In genomic region chr13:31927219-31927653, GRCh38 we compare ENCODE assay signal across 14 cellular contexts.
DNase-seq lines count a peak whose midpoint lies in the region; ATAC-seq, FAIRE-seq and TF ChIP-seq lines count a peak whose summit lies in the region.
"Had no signal": no experiment of that assay in that cellular context is flagged by ENCODE, and none has a peak within 500 bp of the region (broad histone marks: within the 10 kb centered on the region; RNA-seq: fewer than 3 reads in every experiment).

No MANE protein-coding gene starts in this region.

- no peak for ATAC-seq in A549
- ATAC-seq: activated CD8-positive, alpha-beta T cell treated with anti-CD3 and anti-CD28 coated beads, Interleukin-2, amount 10 ng/mL, durations not matched to agents 7 days and 5 days; stimulated activated memory B cell treated with anti-CD40 and anti-IgM and Interleukin-4, amounts not matched to agents 10 μg/mL and 1 μg/mL and 100 μg/mL, for 72 hours had no signal

- intact Hi-C loops in activated naive CD4-positive, alpha-beta T cell treated with anti-CD3 and anti-CD28 coated beads for 36 hours (cut with micrococcal nuclease) = no loop called here

- TF ChIP-seq RAD21 in A549 (conservative IDR thresholded peaks at IDR 0.05 in 1 of 2, IDR thresholded peaks at IDR 0.05 in 1 of 2) (no peak), liver (IDR thresholded peaks at IDR 0.05) (peak; percentile 6 to 17)

- H3K27me3 ChIP-seq in liver (ENCODE audit: control insufficient read depth in 4 of 4, insufficient read depth in 4 of 4, low read length in 3 of 4) = no peaks in the 10 kb centered on the region

- H3K9ac ChIP-seq in liver (ENCODE audit: low read depth in 1 of 2, low read length in 2 of 2) = peak overlapping the region; percentile 60 to 62

- H3K27me3 Mint-ChIP-seq in activated naive CD4-positive, alpha-beta T cell treated with anti-CD3 and anti-CD28 coated beads for 36 hours (ENCODE audit: low read depth) = no peaks in the 10 kb centered on the region
- peaks cover 2% of the 10 kb centered on the region for H3K27me3 Mint-ChIP-seq in T-helper 2 cell treated with Interferon-gamma antibody and Interleukin-4, amounts not matched to agents 5 μg/mL and 100 μg/mL, for 36 hours (ENCODE audit: low read depth)
- H3K27me3 Mint-ChIP-seq: stimulated activated memory B cell treated with anti-CD40 and anti-IgM and Interleukin-4, amounts not matched to agents 10 μg/mL and 1 μg/mL and 100 μg/mL, for 72 hours had no signal

- POLR2A ChIA-PET in A549 (lab: Yijun Ruan, JAX) = no interaction called here

- H3K27ac ChIP-seq in A549 (no peak overlapping the region), liver (ENCODE audit: low read depth in 1 of 2, low read length in 2 of 2) (peak overlapping the region; percentile 68 to 77)

- FAIRE-seq in A549 (lab: Jason Lieb, UNC) (no peak), HTR-8/SVneo (lab: Jason Lieb, UNC) (no peak)
- FAIRE-seq: colon, urothelium cell line had no signal

- no peaks in the 10 kb centered on the region for H3K36me3 ChIP-seq in liver (ENCODE audit: control insufficient read depth in 4 of 4, insufficient read depth in 3 of 4, low read depth in 1 of 4, low read length in 3 of 4)

- no peaks in the 10 kb centered on the region for H3K9me3 Mint-ChIP-seq in activated naive CD4-positive, alpha-beta T cell treated with anti-CD3 and anti-CD28 coated beads for 36 hours
- H3K9me3 Mint-ChIP-seq in T-helper 2 cell treated with Interferon-gamma antibody and Interleukin-4, amounts not matched to agents 5 μg/mL and 100 μg/mL, for 36 hours = no peaks in the 10 kb centered on the region
- H3K9me3 Mint-ChIP-seq: stimulated activated memory B cell treated with anti-CD40 and anti-IgM and Interleukin-4, amounts not matched to agents 10 μg/mL and 1 μg/mL and 100 μg/mL, for 72 hours had no signal

- H3K27ac Mint-ChIP-seq in activated naive CD4-positive, alpha-beta T cell treated with anti-CD3 and anti-CD28 coated beads for 36 hours = no peak overlapping the region
- no peak overlapping the region for H3K27ac Mint-ChIP-seq in T-helper 2 cell treated with Interferon-gamma antibody and Interleukin-4, amounts not matched to agents 5 μg/mL and 100 μg/mL, for 36 hours
- H3K27ac Mint-ChIP-seq: activated CD8-positive, alpha-beta T cell treated with anti-CD3 and anti-CD28 coated beads, Interleukin-2, amount 10 ng/mL, durations not matched to agents 7 days and 5 days; stimulated activated memory B cell treated with anti-CD40 and anti-IgM and Interleukin-4, amounts not matched to agents 10 μg/mL and 1 μg/mL and 100 μg/mL, for 72 hours had no signal

- WGBS in A549 (ENCODE audit: missing lambda C conversion rate) = 34% methylated on average over 5 of the region's 5 CpGs
- 29% methylated on average over 5 of the region's 5 CpGs for WGBS in liver

- H3K4me1 ChIP-seq in A549 (peaks cover 23% of the 10 kb centered on the region; the same call in 2 of the 3 replicates), liver (ENCODE audit: control insufficient read depth in 4 of 4, insufficient read depth in 4 of 4, low read length in 3 of 4) (peaks cover 3 to 45% (median 28%) of the 10 kb centered on the region in 4 donors)

- CTCF ChIA-PET in A549 (lab: Yijun Ruan, JAX) = no interaction called here
- CTCF ChIA-PET in activated naive CD4-positive, alpha-beta T cell treated with anti-CD3 and anti-CD28 coated beads for 36 hours (lab: Charles Lee) = interaction anchor here (1.1 to 1.5 kb wide), 2 partner anchors 17 to 20 kb away, joined by 3 read pairs; no protein-coding TSS in a partner anchor

- H3K36me3 Mint-ChIP-seq in activated naive CD4-positive, alpha-beta T cell treated with anti-CD3 and anti-CD28 coated beads for 36 hours (ENCODE audit: low read depth) = no peaks in the 10 kb centered on the region
- H3K36me3 Mint-ChIP-seq in T-helper 2 cell treated with Interferon-gamma antibody and Interleukin-4, amounts not matched to agents 5 μg/mL and 100 μg/mL, for 36 hours (ENCODE audit: low read depth) = peaks cover 6% of the 10 kb centered on the region
- H3K36me3 Mint-ChIP-seq: stimulated activated memory B cell treated with anti-CD40 and anti-IgM and Interleukin-4, amounts not matched to agents 10 μg/mL and 1 μg/mL and 100 μg/mL, for 72 hours had no signal

- no peak for TF ChIP-seq CTCF in A549 (IDR thresholded peaks at IDR 0.05)
- TF ChIP-seq CTCF in LNCaP clone FGC (IDR thresholded peaks at IDR 0.05; ENCODE audit: control insufficient read depth, extremely low read depth, insufficient read depth) = no peak
- TF ChIP-seq CTCF in liver (IDR thresholded peaks at IDR 0.05; ENCODE audit: low read depth, low read length, missing input control) = no peak

- no peak for TF ChIP-seq POLR2A in A549 (IDR thresholded peaks at IDR 0.05; ENCODE audit: low read length)

- no peaks in the 10 kb centered on the region for H3K4me1 Mint-ChIP-seq in activated naive CD4-positive, alpha-beta T cell treated with anti-CD3 and anti-CD28 coated beads for 36 hours (ENCODE audit: low read depth)
- H3K4me1 Mint-ChIP-seq in T-helper 2 cell treated with Interferon-gamma antibody and Interleukin-4, amounts not matched to agents 5 μg/mL and 100 μg/mL, for 36 hours (ENCODE audit: low read depth) = peaks cover 22% of the 10 kb centered on the region
- H3K4me1 Mint-ChIP-seq: stimulated activated memory B cell treated with anti-CD40 and anti-IgM and Interleukin-4, amounts not matched to agents 10 μg/mL and 1 μg/mL and 100 μg/mL, for 72 hours had no signal

- no peak for DNase-seq in A549 (ENCODE audit: low read depth in 1 of 2, low spot score in 1 of 2)
- peak; percentile 50 for DNase-seq in LNCaP clone FGC (ENCODE audit: low read depth)
- DNase-seq in SHP77 (lab: John Stamatoyannopoulos, UW) = peak; percentile 52 to 77
- no peak for DNase-seq in NCI-H2081 (lab: John Stamatoyannopoulos, UW)
- no peak for DNase-seq in HTR-8/SVneo (ENCODE audit: insufficient read length, low spot score)
- DNase-seq in activated naive CD4-positive, alpha-beta T cell treated with anti-CD3 and anti-CD28 coated beads for 36 hours = no peak
- DNase-seq in T-helper 2 cell treated with Interferon-gamma antibody and Interleukin-4, amounts not matched to agents 5 μg/mL and 100 μg/mL, for 36 hours (ENCODE audit: low spot score) = no peak
- DNase-seq: activated CD8-positive, alpha-beta T cell treated with anti-CD3 and anti-CD28 coated beads, Interleukin-2, amount 10 ng/mL, durations not matched to agents 7 days and 5 days; amygdala; DMS 273 treated with DMSO at 0.1 percent for 48 hours had no signal

- no peaks in the 10 kb centered on the region for H3K9me3 ChIP-seq in A549
- no peaks in the 10 kb centered on the region for H3K9me3 ChIP-seq in liver (ENCODE audit: control insufficient read depth in 4 of 4, low read length in 3 of 4)

- peak overlapping the region; percentile 12; the same call in 1 of the 3 replicates for H3K4me2 ChIP-seq in A549

- no peak overlapping the region for H3K4me3 ChIP-seq in A549
- H3K4me3 ChIP-seq in LNCaP clone FGC (ENCODE audit: low read depth, low read length) = peak overlapping the region; percentile 24
- peak overlapping the region in 2 of 3 donors; percentile 9 to 11 for H3K4me3 ChIP-seq in liver (ENCODE audit: low read depth in 1 of 3, low read length in 3 of 3)

- TF ChIP-seq EP300 in A549 (IDR thresholded peaks at IDR 0.05) = no peak

- H3K4me3 Mint-ChIP-seq in activated naive CD4-positive, alpha-beta T cell treated with anti-CD3 and anti-CD28 coated beads for 36 hours = no peak overlapping the region
- no peak overlapping the region for H3K4me3 Mint-ChIP-seq in T-helper 2 cell treated with Interferon-gamma antibody and Interleukin-4, amounts not matched to agents 5 μg/mL and 100 μg/mL, for 36 hours
- H3K4me3 Mint-ChIP-seq: activated CD8-positive, alpha-beta T cell treated with anti-CD3 and anti-CD28 coated beads, Interleukin-2, amount 10 ng/mL, durations not matched to agents 7 days and 5 days; stimulated activated memory B cell treated with anti-CD40 and anti-IgM and Interleukin-4, amounts not matched to agents 10 μg/mL and 1 μg/mL and 100 μg/mL, for 72 hours had no signal

TF ChIP-seq in A549, 52 proteins besides CTCF, POLR2A, EP300 and RAD21 (continues in another document):
- TF ChIP-seq JUNB (IDR thresholded peaks at IDR 0.05) (no peak), PHF8 (IDR thresholded peaks at IDR 0.05; ENCODE audit: borderline replicate concordance, low read depth) (no peak), NFE2L2 (conservative IDR thresholded peaks at IDR 0.05; ENCODE audit: low read length) (no peak), MYC (IDR thresholded peaks at IDR 0.05; ENCODE audit: borderline replicate concordance, low read length) (no peak), FOSB (CRISPR knock-in tag; IDR thresholded peaks at IDR 0.05) (no peak), BHLHE40 (IDR thresholded peaks at IDR 0.05; ENCODE audit: low read depth, low read length) (no peak), ZFP36 (IDR thresholded peaks at IDR 0.05; ENCODE audit: borderline replicate concordance, partially characterized antibody) (no peak), ZNF302 (CRISPR knock-in tag; IDR thresholded peaks at IDR 0.05) (no peak), SREBF2 (IDR thresholded peaks at IDR 0.05) (no peak)

TF ChIP-seq in liver, 16 proteins besides CTCF, POLR2A, EP300 and RAD21 (continues in another document):
- TF ChIP-seq JUND (IDR thresholded peaks at IDR 0.05) = peak in 1 of 2 donors; percentile 13
- TF ChIP-seq HNF4A (conservative IDR thresholded peaks at IDR 0.05) = peak; percentile 63 to 70
- no peak for TF ChIP-seq EGR1 (IDR thresholded peaks at IDR 0.05; ENCODE audit: low read depth in 2 of 2)
- TF ChIP-seq YY1 (IDR thresholded peaks at IDR 0.05) = no peak
- TF ChIP-seq ATF3 (IDR thresholded peaks at IDR 0.05) = no peak
- TF ChIP-seq TAF1 (conservative IDR thresholded peaks at IDR 0.05) = no peak
- peak; percentile 98 for TF ChIP-seq FOXA2 (IDR thresholded peaks at IDR 0.05)
- TF ChIP-seq SP1 (IDR thresholded peaks at IDR 0.05) = peak; percentile 96
- no peak for TF ChIP-seq NR2F2 (IDR thresholded peaks at IDR 0.05)
- peak; percentile 74 to 82 for TF ChIP-seq RXRA (IDR thresholded peaks at IDR 0.05)
- TF ChIP-seq MAX (IDR thresholded peaks at IDR 0.05) = peak; percentile 65
- TF ChIP-seq GABPA (IDR thresholded peaks at IDR 0.05 in 1 of 2, conservative IDR thresholded peaks at IDR 0.05 in 1 of 2) = no peak

Comparison
In these comparisons a context has a peak if more than half of its experiments do, and no peak if none do; other contexts are left out.
1. DNase-seq: peak in LNCaP clone FGC (single experiment) and SHP77 (2 of 2); none in A549 (0 of 2), NCI-H2081 (0 of 2), HTR-8/SVneo (single experiment), activated naive CD4-positive, alpha-beta T cell treated with anti-CD3 and anti-CD28 coated beads for 36 hours (single experiment) and T-helper 2 cell treated with Interferon-gamma antibody and Interleukin-4, amounts not matched to agents 5 μg/mL and 100 μg/mL, for 36 hours (single experiment).
2. H3K27ac ChIP-seq: peak in liver (2 of 2); none in A549 (0 of 2).